6 cellular contexts compared by ENCODE assay signal in the genomic region with DNA sequence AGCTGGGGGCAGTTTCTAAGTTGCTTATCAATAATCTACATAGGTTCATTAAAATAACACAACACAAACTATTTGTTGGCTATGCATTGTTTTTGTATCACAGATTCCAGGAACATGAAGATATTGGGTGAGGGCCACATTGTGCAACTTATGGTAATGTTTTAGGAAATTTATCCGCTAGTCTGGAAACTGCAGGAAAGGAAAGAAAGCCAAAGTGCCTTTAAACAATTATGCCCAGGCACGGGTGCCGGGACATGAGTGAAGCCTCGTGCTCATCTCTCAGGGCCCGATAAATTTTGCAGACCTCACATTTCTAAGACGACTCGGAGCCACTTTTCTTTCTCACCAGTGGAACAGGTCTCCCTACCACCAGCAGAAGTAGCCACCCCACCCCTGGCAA. TPM values are rescaled to one million over a fixed set of nuclear protein-coding genes. Genes with fewer than 3 reads are reported as not detected.
"Had no signal": no experiment of that assay in that cellular context is flagged by ENCODE, and none has a peak within 500 bp of the region (broad histone marks: within the 10 kb centered on the region; RNA-seq: fewer than 3 reads in every experiment).

No MANE protein-coding gene starts in this region.

RNA-seq across cellular contexts. Expression of gene GOLGA8Q, which starts 52.6 kb away (rescaled TPM):
- total RNA-seq: endodermal cell, epithelial cell of proximal tubule, esophagus mucosa, frontal cortex, glomerular endothelial cell had no signal
- polyA plus RNA-seq: foreskin keratinocyte had no signal
